Comparison of ENCODE assay signal across 11 cellular contexts in the genomic region with DNA sequence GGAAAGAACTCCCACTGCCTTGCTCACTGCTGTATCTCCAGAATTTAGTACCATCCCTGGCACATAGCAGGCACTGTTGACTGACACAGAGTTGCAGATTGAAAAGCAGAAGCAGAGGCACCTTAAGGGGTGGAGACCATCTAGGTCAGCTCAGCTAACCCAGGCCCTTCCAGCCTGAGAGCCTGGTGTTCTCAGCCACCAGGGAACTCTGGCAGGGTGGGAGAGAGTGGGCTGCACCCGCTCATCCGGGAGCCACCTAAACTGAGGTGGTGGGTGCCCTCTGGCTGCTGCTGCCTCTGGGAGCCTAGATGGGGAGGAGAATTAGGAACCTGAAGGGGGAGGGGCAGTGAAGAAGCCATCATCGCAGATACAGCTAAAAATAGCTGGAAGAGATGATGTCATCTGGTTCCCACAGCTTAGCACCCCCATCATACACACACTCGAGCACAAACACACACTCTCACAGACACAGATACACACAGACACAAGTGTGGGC. TPM values are rescaled to one million over a fixed set of nuclear protein-coding genes. Genes with fewer than 3 reads are reported as not detected.
A peak's percentile ranks its signal among the peaks of the same experiment; 100 is the strongest.
DNase-seq lines count a peak whose midpoint lies in the region; TF ChIP-seq lines count a peak whose summit lies in the region.
"Had no signal": no experiment of that assay in that cellular context is flagged by ENCODE, and none has a peak within 500 bp of the region (broad histone marks: within the 10 kb centered on the region; RNA-seq: fewer than 3 reads in every experiment).

No MANE protein-coding gene starts in this region.

- no peaks in the 10 kb centered on the region for H3K27me3 ChIP-seq in BE2C
- H3K27me3 ChIP-seq: adrenal gland, MG63, right lobe of liver had no signal

- no peaks in the 10 kb centered on the region for H3K36me3 ChIP-seq in BE2C
- H3K36me3 ChIP-seq: adrenal gland, MG63, right lobe of liver had no signal

- TF ChIP-seq CTCF in choroid plexus epithelial cell (conservative IDR thresholded peaks at IDR 0.05; ENCODE audit: low read depth, low read length) (no peak), BE2C (IDR thresholded peaks at IDR 0.05; ENCODE audit: low read depth, low read length) (no peak)

- no peaks in the 10 kb centered on the region for H3K9me3 ChIP-seq in BE2C
- H3K9me3 ChIP-seq: adrenal gland, MG63, right lobe of liver had no signal

- DNase-seq in EL (peak; percentile 39), NCI-H2107 (lab: John Stamatoyannopoulos, UW) (peak; percentile 36), choroid plexus epithelial cell (ENCODE audit: low read depth) (peak; percentile 52), occipital lobe (lab: John Stamatoyannopoulos, UW) (peak; percentile 15), kidney tubule cell (ENCODE audit: low spot score) (no peak), BE2C (no peak), GDM1 (lab: John Stamatoyannopoulos, UW) (no peak), NCI-H524 treated with DMSO at 0.1 percent for 48 hours (lab: John Stamatoyannopoulos, UW) (no peak)
- DNase-seq: adrenal gland, MG63, right lobe of liver had no signal

- H3K4me3 ChIP-seq in choroid plexus epithelial cell (ENCODE audit: low read depth, low read length) (no peak overlapping the region), BE2C (ENCODE audit: low read depth, low read length) (no peak overlapping the region)
- H3K4me3 ChIP-seq: adrenal gland, MG63, right lobe of liver had no signal

- no peaks in the 10 kb centered on the region for H3K4me1 ChIP-seq in BE2C
- H3K4me1 ChIP-seq: right lobe of liver had no signal

RNA-seq across cellular contexts. Expression of a gene that starts 1.5 kb away (rescaled TPM):
- total RNA-seq in occipital lobe, result 0.31 TPM
- not detected for polyA plus RNA-seq in BE2C (2012; ENCODE audit: insufficient read depth, insufficient read length, low read depth)

RNA-seq across cellular contexts. Expression of a gene that starts 2.9 kb away (rescaled TPM):
- total RNA-seq in occipital lobe, result not detected
- not detected for polyA plus RNA-seq in BE2C (2012; ENCODE audit: insufficient read depth, insufficient read length, low read depth)
- total RNA-seq: adrenal gland, right lobe of liver had no signal
- polyA plus RNA-seq: adrenal gland had no signal

RNA-seq across cellular contexts. Expression of a gene that starts 24.8 kb away (rescaled TPM):
- total RNA-seq in occipital lobe, result 33.4 TPM
- 27.4 TPM for polyA plus RNA-seq in BE2C (2012; ENCODE audit: insufficient read depth, insufficient read length, low read depth)

RNA-seq across cellular contexts. Expression of a gene that starts 29.7 kb away (rescaled TPM):
- 5.5 TPM for total RNA-seq in occipital lobe
- 0.31 TPM for polyA plus RNA-seq in BE2C (2012; ENCODE audit: insufficient read depth, insufficient read length, low read depth)

RNA-seq across cellular contexts. Expression of a gene that starts 41.0 kb away (rescaled TPM):
- 25.3 TPM for total RNA-seq in occipital lobe
- polyA plus RNA-seq in BE2C (2012; ENCODE audit: insufficient read depth, insufficient read length, low read depth), result 4.2 TPM

Comparison
In these comparisons a context has a peak if more than half of its experiments do, and no peak if none do; other contexts are left out.
1. DNase-seq: peak in EL (single experiment), NCI-H2107 (single experiment), choroid plexus epithelial cell (single experiment) and occipital lobe (single experiment); none in kidney tubule cell (single experiment), BE2C (single experiment), GDM1 (single experiment) and NCI-H524 treated with DMSO at 0.1 percent for 48 hours (single experiment).